Comparison of ENCODE assay signal across 12 cellular contexts in genomic region chr1:30522031-30523004, GRCh38.
A peak's percentile ranks its signal among the peaks of the same experiment; 100 is the strongest.
DNase-seq lines count a peak whose midpoint lies in the region; ATAC-seq, FAIRE-seq and TF ChIP-seq lines count a peak whose summit lies in the region.
"Had no signal": no experiment of that assay in that cellular context is flagged by ENCODE, and none has a peak within 500 bp of the region (broad histone marks: within the 10 kb centered on the region; RNA-seq: fewer than 3 reads in every experiment).

No MANE protein-coding gene starts in this region.

- no peaks in the 10 kb centered on the region for H3K27me3 ChIP-seq in mammary epithelial cell (ENCODE audit: insufficient read depth, low read length)
- H3K27me3 ChIP-seq in right cardiac atrium (ENCODE audit: control insufficient read depth, insufficient read depth), result no peaks in the 10 kb centered on the region
- no peaks in the 10 kb centered on the region for H3K27me3 ChIP-seq in testis
- no peaks in the 10 kb centered on the region for H3K27me3 ChIP-seq in CD8-positive, alpha-beta memory T cell (ENCODE audit: insufficient read depth, low read length, poor library complexity, severe bottlenecking)

- H3K9me3 Mint-ChIP-seq in HFFc6, result no peaks in the 10 kb centered on the region
- H3K9me3 Mint-ChIP-seq in CD8-positive, alpha-beta memory T cell, result no peaks in the 10 kb centered on the region

- no peaks in the 10 kb centered on the region for H4K20me1 ChIP-seq in mammary epithelial cell (ENCODE audit: insufficient read depth, low read length)

- POLR2A ChIA-PET in CD8-positive, alpha-beta memory T cell (lab: Charles Lee), result no interaction called here

- no peak overlapping the region for H3K4me2 ChIP-seq in mammary epithelial cell (ENCODE audit: insufficient read depth, low read depth, low read length)

- no peak overlapping the region for H3K27ac ChIP-seq in mammary epithelial cell (ENCODE audit: insufficient read depth, low read depth, low read length)
- peak overlapping the region; percentile 95 for H3K27ac ChIP-seq in right cardiac atrium (ENCODE audit: low read length)
- H3K27ac ChIP-seq in testis, result no peak overlapping the region
- no peak overlapping the region for H3K27ac ChIP-seq in CD8-positive, alpha-beta memory T cell (ENCODE audit: low read depth, low read length)
- H3K27ac ChIP-seq: neutrophil had no signal

- no peak overlapping the region for H3K9ac ChIP-seq in mammary epithelial cell (ENCODE audit: insufficient read depth, low read length)

- dilution Hi-C loops in mammary epithelial cell (cut with HindIII; ENCODE audit: low sequenced_read_pairs), result no loop called here

- ATAC-seq in right cardiac atrium, result peak; percentile 82 to 83

- intact Hi-C loops in mammary epithelial cell (cut with micrococcal nuclease) (loop anchor here (1.0 to 5.0 kb wide), 5 partner anchors 10 to 175 kb away; no protein-coding TSS in a partner anchor), right cardiac atrium (cut with DNase I) (loop anchor here in 1 of 4 donors (10.0 kb wide), 1 partner anchor 182 kb away; no protein-coding TSS in a partner anchor), testis (cut with DNase I; ENCODE audit: low total_unique reads) (no loop called here)

- H3K4me3 ChIP-seq in mammary epithelial cell (replicated peaks in 1 of 3; ENCODE audit: insufficient read depth in 1 of 3, low read depth in 2 of 3, low read length in 3 of 3) (no peak overlapping the region), right cardiac atrium (ENCODE audit: low read length) (no peak overlapping the region), testis (no peak overlapping the region)
- no peak overlapping the region for H3K4me3 ChIP-seq in CD8-positive, alpha-beta memory T cell (ENCODE audit: low read length)

- CTCF ChIA-PET in mammary epithelial cell (lab: Charles Lee; ENCODE audit: low non-redundant PET), result interaction anchor here (0.9 kb wide), 1 partner anchor 142 kb away, joined by 6 read pairs; no protein-coding TSS in a partner anchor
- CTCF ChIA-PET in CD8-positive, alpha-beta memory T cell (lab: Charles Lee), result no interaction called here

- peak; percentile 47 for DNase-seq in HFFc6
- peak; percentile 32 for DNase-seq in mammary epithelial cell
- DNase-seq in right cardiac atrium, result peak; percentile 90 to 92 (median 92)
- peak; percentile 30 for DNase-seq in testis
- no peak for DNase-seq in CD8-positive, alpha-beta memory T cell
- DNase-seq in activated T-cell treated with anti-CD3 and anti-CD28 coated beads for 4 hours, result no peak
- no peak for DNase-seq in frontal cortex (ENCODE audit: low spot score in 2 of 2)
- DNase-seq in activated T-cell treated with anti-CD3 and anti-CD28 coated beads, Interleukin-2, amount 50 U/mL, for 48 hours, result no peak
- DNase-seq: cerebellar nuclear complex, GDM1, NCI-H446 had no signal

- H3K36me3 Mint-ChIP-seq in HFFc6 (ENCODE audit: low read depth), result no peaks in the 10 kb centered on the region
- no peaks in the 10 kb centered on the region for H3K36me3 Mint-ChIP-seq in CD8-positive, alpha-beta memory T cell

- H3K27ac Mint-ChIP-seq in HFFc6, result peak overlapping the region; percentile 92
- H3K27ac Mint-ChIP-seq in CD8-positive, alpha-beta memory T cell, result no peak overlapping the region

- WGBS in mammary epithelial cell (ENCODE audit: low coverage, missing lambda C conversion rate), result 64% methylated on average over 16 of the region's 17 CpGs
- WGBS in right cardiac atrium, result 22% methylated on average over 17 of the region's 17 CpGs
- 59 to 64% methylated on average over 17 of the region's 17 CpGs for WGBS in testis, 2 donors

- no peak for TF ChIP-seq CTCF in HFFc6 (IDR thresholded peaks at IDR 0.05)
- no peak for TF ChIP-seq CTCF in mammary epithelial cell (conservative IDR thresholded peaks at IDR 0.05 in 1 of 2, IDR thresholded peaks at IDR 0.05 in 1 of 2; ENCODE audit: extremely low read depth in 1 of 2, insufficient read depth in 1 of 2, low read depth in 1 of 2, low read length in 2 of 2)
- no peak for TF ChIP-seq CTCF in testis (IDR thresholded peaks at IDR 0.05)

- no peaks in the 10 kb centered on the region for H3K79me2 ChIP-seq in mammary epithelial cell (ENCODE audit: insufficient read depth, low read length)

- no peak for FAIRE-seq in frontal cortex (lab: Jason Lieb, UNC)

- H3K4me1 ChIP-seq in mammary epithelial cell (ENCODE audit: insufficient read depth, low read length), result peaks cover 23% of the 10 kb centered on the region
- H3K4me1 ChIP-seq in right cardiac atrium (ENCODE audit: control insufficient read depth, insufficient read depth, low read length), result peaks cover 12% of the 10 kb centered on the region
- H3K4me1 ChIP-seq in testis, result no peaks in the 10 kb centered on the region
- no peaks in the 10 kb centered on the region for H3K4me1 ChIP-seq in CD8-positive, alpha-beta memory T cell (ENCODE audit: insufficient read depth, low read length)

- peaks cover 7% of the 10 kb centered on the region for H3K27me3 Mint-ChIP-seq in HFFc6 (ENCODE audit: insufficient read depth)
- H3K27me3 Mint-ChIP-seq in CD8-positive, alpha-beta memory T cell, result peaks cover 9 to 24% of the 10 kb centered on the region in 2 donors

- no peaks in the 10 kb centered on the region for H3K9me3 ChIP-seq in mammary epithelial cell (replicated peaks; ENCODE audit: insufficient read depth, low read length)
- no peaks in the 10 kb centered on the region for H3K9me3 ChIP-seq in right cardiac atrium (ENCODE audit: control insufficient read depth, low read length)
- no peaks in the 10 kb centered on the region for H3K9me3 ChIP-seq in testis
- H3K9me3 ChIP-seq in CD8-positive, alpha-beta memory T cell (ENCODE audit: low read length), result no peaks in the 10 kb centered on the region
- H3K9me3 ChIP-seq: neutrophil had no signal

- H2AFZ ChIP-seq in mammary epithelial cell (ENCODE audit: low read depth, low read length), result no peak overlapping the region

- BruUV-seq in mammary epithelial cell (replicated peaks; lab: Mats Ljungman, UMichigan), result no TSS peak

- H3K4me3 Mint-ChIP-seq in HFFc6, result peak overlapping the region; percentile 74
- no peak overlapping the region for H3K4me3 Mint-ChIP-seq in CD8-positive, alpha-beta memory T cell

- TF ChIP-seq POLR2A in testis (IDR thresholded peaks at IDR 0.05), result no peak

- in situ Hi-C loops in mammary epithelial cell (cut with MboI; ENCODE audit: low sequenced_read_pairs in 2 of 2), result no loop called here

- peaks cover 52% of the 10 kb centered on the region for H3K4me1 Mint-ChIP-seq in HFFc6 (ENCODE audit: low read depth)
- no peaks in the 10 kb centered on the region for H3K4me1 Mint-ChIP-seq in CD8-positive, alpha-beta memory T cell

- H3K36me3 ChIP-seq in mammary epithelial cell (ENCODE audit: insufficient read depth, low read length), result no peaks in the 10 kb centered on the region
- no peaks in the 10 kb centered on the region for H3K36me3 ChIP-seq in testis (ENCODE audit: low read depth, missing control alignments)
- no peaks in the 10 kb centered on the region for H3K36me3 ChIP-seq in CD8-positive, alpha-beta memory T cell (ENCODE audit: insufficient read depth, low read length)
- H3K36me3 ChIP-seq: neutrophil had no signal

Comparison
In these comparisons a context has a peak if more than half of its experiments do, and no peak if none do; other contexts are left out.
1. DNase-seq: peak in HFFc6 (single experiment), mammary epithelial cell (single experiment), right cardiac atrium (3 of 3) and testis (single experiment); none in CD8-positive, alpha-beta memory T cell (0 of 5), activated T-cell treated with anti-CD3 and anti-CD28 coated beads for 4 hours (single experiment), frontal cortex (0 of 2) and activated T-cell treated with anti-CD3 and anti-CD28 coated beads, Interleukin-2, amount 50 U/mL, for 48 hours (0 of 2).